8 cellular contexts compared by ENCODE assay signal in genomic region chr17:50346313-50347086, GRCh38. TPM values are rescaled to one million over a fixed set of nuclear protein-coding genes. Genes with fewer than 3 reads are reported as not detected.
DNase-seq lines count a peak whose midpoint lies in the region; ATAC-seq and TF ChIP-seq lines count a peak whose summit lies in the region.

No MANE protein-coding gene starts in this region.

- intact Hi-C loops in heart right ventricle (cut with DNase I), result no loop called here

- H3K9me3 ChIP-seq in H9 (ENCODE audit: control insufficient read depth, low read depth, low read length), result no peaks in the 10 kb centered on the region
- H3K9me3 ChIP-seq in heart right ventricle, result no peaks in the 10 kb centered on the region

- H4K91ac ChIP-seq in H9 (ENCODE audit: insufficient read length, low read depth, low read length), result no peak overlapping the region

- H2BK12ac ChIP-seq in H9 (ENCODE audit: insufficient read length, low read depth, low read length), result no peak overlapping the region

- H3K27me3 ChIP-seq in H9 (ENCODE audit: insufficient read depth, low read length), result no peaks in the 10 kb centered on the region; the same call in 1 of the 2 replicates
- H3K27me3 ChIP-seq in heart right ventricle, result no peaks in the 10 kb centered on the region
- no peaks in the 10 kb centered on the region for H3K27me3 ChIP-seq in rectal smooth muscle tissue (ENCODE audit: control insufficient read depth, insufficient read depth, low read length)

- DNase-seq in H9, result peak; percentile 80
- peak; percentile 54 for DNase-seq in NAMALWA (ENCODE audit: low spot score)
- DNase-seq in activated gamma-delta T cell treated with Interleukin-2 at 50 U/mL for 16 hours, result peak; percentile 49
- peak; percentile 44 to 50 for DNase-seq in heart right ventricle
- no peak for DNase-seq in GOT3 (lab: John Stamatoyannopoulos, UW)
- DNase-seq in foreskin melanocyte, result no peak

- peak overlapping the region; percentile 14 for H3K9ac ChIP-seq in H9 (ENCODE audit: extremely low read depth, insufficient read length, low read length)
- H3K9ac ChIP-seq in rectal smooth muscle tissue (ENCODE audit: low read length), result peak overlapping the region; percentile 69

- peak overlapping the region; percentile 95 for H3K14ac ChIP-seq in H9 (ENCODE audit: insufficient read depth, low read length)

- H3K4me3 ChIP-seq in heart right ventricle (peak overlapping the region; percentile 69 to 99 (median 92)), rectal smooth muscle tissue (ENCODE audit: low read length) (peak overlapping the region; percentile 67)

- H3K79me2 ChIP-seq in H9 (ENCODE audit: insufficient read depth, low read length), result no peaks in the 10 kb centered on the region

- WGBS in H9 (ENCODE audit: extremely low coverage, insufficient read length, low lambda C conversion rate), result no CpG with 5 or more reads among the region's 55 CpGs
- WGBS in heart right ventricle, 2 donors, result 1% methylated on average over 43 to 55 of the region's 55 CpGs

- H3K4me1 Mint-ChIP-seq in H9, result peaks cover 27 to 30% of the 10 kb centered on the region in 2 experiments

- H3K23me2 ChIP-seq in H9 (ENCODE audit: insufficient read length, low read depth, low read length, poor library complexity, severe bottlenecking), result peaks cover 9% of the 10 kb centered on the region

- no peak overlapping the region for H3K27ac ChIP-seq in H9 (ENCODE audit: insufficient read length, low read depth, low read length)
- peak overlapping the region; percentile 22 to 84 (median 66) for H3K27ac ChIP-seq in heart right ventricle
- peak overlapping the region; percentile 30 for H3K27ac ChIP-seq in rectal smooth muscle tissue (ENCODE audit: low read depth, low read length)

- H4K20me1 ChIP-seq in H9 (ENCODE audit: control insufficient read depth, insufficient read depth, insufficient read length), result no peaks in the 10 kb centered on the region

- no peak overlapping the region for H2BK20ac ChIP-seq in H9 (ENCODE audit: low read depth, low read length, poor library complexity, severe bottlenecking)

- H3K4me1 ChIP-seq in H9 (ENCODE audit: insufficient read depth, low read length) (peaks cover 2% of the 10 kb centered on the region; the same call in 1 of the 2 replicates), heart right ventricle (peaks cover 6 to 34% (median 31%) of the 10 kb centered on the region in 9 donors), rectal smooth muscle tissue (ENCODE audit: control insufficient read depth, insufficient read depth, low read length) (peaks cover 13% of the 10 kb centered on the region)

- no peak overlapping the region for H2AFZ ChIP-seq in H9 (ENCODE audit: low read length)

- no peak overlapping the region for H3T11ph ChIP-seq in H9 (ENCODE audit: low read length)

- no peak overlapping the region for H2AK5ac ChIP-seq in H9 (ENCODE audit: insufficient read length, low read length)

- TF ChIP-seq CTCF in H9 (conservative IDR thresholded peaks at IDR 0.05), result no peak
- TF ChIP-seq CTCF in heart right ventricle (IDR thresholded peaks at IDR 0.05), result no peak

- H3K56ac ChIP-seq in H9 (ENCODE audit: insufficient read length, low read depth, low read length), result no peak overlapping the region

- H2BK15ac ChIP-seq in H9 (ENCODE audit: low read depth, low read length), result no peak overlapping the region

- H3K18ac ChIP-seq in H9 (ENCODE audit: insufficient read length, low read depth, low read length), result no peak overlapping the region

- peak overlapping the region; percentile 94 to 96 for H3K4me3 Mint-ChIP-seq in H9

- H3K36me3 Mint-ChIP-seq in H9 (ENCODE audit: insufficient read depth in 1 of 3, low read depth in 3 of 3), result peaks cover 0 to 1% (median under 1%) of the 10 kb centered on the region in 3 experiments; a peak in 3 of 7 replicates

- no peaks in the 10 kb centered on the region for H3K79me1 ChIP-seq in H9 (ENCODE audit: insufficient read depth, low read depth, low read length, poor library complexity, severe bottlenecking)

- H3K23ac ChIP-seq in H9 (ENCODE audit: insufficient read length, low read depth, low read length), result no peak overlapping the region

- peaks cover 0 to 3% of the 10 kb centered on the region in 2 experiments; a peak in 2 of 5 replicates for H3K9me3 Mint-ChIP-seq in H9

- H3K36me3 ChIP-seq in heart right ventricle (no peaks in the 10 kb centered on the region), rectal smooth muscle tissue (ENCODE audit: control insufficient read depth, insufficient read depth, low read length) (no peaks in the 10 kb centered on the region)

- ATAC-seq in GM18498 (IDR thresholded peaks at IDR 0.05; ENCODE audit: unreplicated experiment) (peak; percentile 63), heart right ventricle (peak; percentile 21 to 60 (median 44))

- H4K5ac ChIP-seq in H9 (ENCODE audit: insufficient read length, low read depth, low read length), result no peak overlapping the region

- H3K4ac ChIP-seq in H9 (ENCODE audit: low read depth, low read length), result no peak overlapping the region

- no peak overlapping the region for H2BK120ac ChIP-seq in H9 (ENCODE audit: low read depth, low read length, poor library complexity, severe bottlenecking)

- peak overlapping the region; percentile 66 for H3K4me2 ChIP-seq in H9 (ENCODE audit: insufficient read depth, insufficient read length, low read length)

- H4K8ac ChIP-seq in H9 (replicated peaks; ENCODE audit: insufficient read length, low read depth, low read length), result no peak overlapping the region

- peak overlapping the region in 2 of 3 experiments; percentile 59 to 96; a peak in 5 of 7 replicates for H3K27ac Mint-ChIP-seq in H9

- H2BK5ac ChIP-seq in H9 (ENCODE audit: insufficient read length, low read length), result no peak overlapping the region

- peaks cover 15% of the 10 kb centered on the region for H3K27me3 Mint-ChIP-seq in H9 (ENCODE audit: low read depth)

RNA-seq across cellular contexts. Expression of gene XYLT2, which starts 0.6 kb away (rescaled TPM):
- total RNA-seq in H9 (2021) (24.0 and 26.4 TPM in 2 replicates), heart right ventricle (10 to 100 TPM; 11.2 to 17.1 (median 11.9) TPM)
- 10 to 100 TPM in 1 of 2 donors, 1 to 10 TPM in 1; 8.1 to 14.6 TPM for polyA plus RNA-seq in heart right ventricle

RNA-seq across cellular contexts. Expression of gene MRPL27, which starts 26.5 kb away (rescaled TPM):
- total RNA-seq in H9 (2021), result 85.9 and 91.8 TPM in 2 replicates
- total RNA-seq in heart right ventricle, result 10 to 100 TPM; 54.8 to 90.0 (median 63.0) TPM
- polyA plus RNA-seq in heart right ventricle, result 100 to 1,000 TPM; 241 to 253 TPM

RNA-seq across cellular contexts. Expression of gene EME1, which starts 26.5 kb away (rescaled TPM):
- total RNA-seq in H9 (2021) (15.1 and 16.5 TPM in 2 replicates), heart right ventricle (1 to 10 TPM in 2 of 10 donors, under 1 TPM in 8; 0.25 to 1.8 (median 0.67) TPM)
- polyA plus RNA-seq in heart right ventricle, result under 1 TPM; 0.20 to 0.51 TPM

RNA-seq across cellular contexts. Expression of gene LRRC59, which starts 50.8 kb away (rescaled TPM):
- total RNA-seq in H9 (2021) (105 and 106 TPM in 2 replicates), heart right ventricle (10 to 100 TPM; 19.2 to 48.3 (median 24.7) TPM)
- 10 to 100 TPM; 11.4 to 83.1 TPM for polyA plus RNA-seq in heart right ventricle

Comparison
In these comparisons a context has a peak if more than half of its experiments do, and no peak if none do; other contexts are left out.
1. DNase-seq: peak in H9 (single experiment), NAMALWA (single experiment), activated gamma-delta T cell treated with Interleukin-2 at 50 U/mL for 16 hours (single experiment) and heart right ventricle (2 of 2); none in GOT3 (single experiment) and foreskin melanocyte (single experiment).